In the genomic region with DNA sequence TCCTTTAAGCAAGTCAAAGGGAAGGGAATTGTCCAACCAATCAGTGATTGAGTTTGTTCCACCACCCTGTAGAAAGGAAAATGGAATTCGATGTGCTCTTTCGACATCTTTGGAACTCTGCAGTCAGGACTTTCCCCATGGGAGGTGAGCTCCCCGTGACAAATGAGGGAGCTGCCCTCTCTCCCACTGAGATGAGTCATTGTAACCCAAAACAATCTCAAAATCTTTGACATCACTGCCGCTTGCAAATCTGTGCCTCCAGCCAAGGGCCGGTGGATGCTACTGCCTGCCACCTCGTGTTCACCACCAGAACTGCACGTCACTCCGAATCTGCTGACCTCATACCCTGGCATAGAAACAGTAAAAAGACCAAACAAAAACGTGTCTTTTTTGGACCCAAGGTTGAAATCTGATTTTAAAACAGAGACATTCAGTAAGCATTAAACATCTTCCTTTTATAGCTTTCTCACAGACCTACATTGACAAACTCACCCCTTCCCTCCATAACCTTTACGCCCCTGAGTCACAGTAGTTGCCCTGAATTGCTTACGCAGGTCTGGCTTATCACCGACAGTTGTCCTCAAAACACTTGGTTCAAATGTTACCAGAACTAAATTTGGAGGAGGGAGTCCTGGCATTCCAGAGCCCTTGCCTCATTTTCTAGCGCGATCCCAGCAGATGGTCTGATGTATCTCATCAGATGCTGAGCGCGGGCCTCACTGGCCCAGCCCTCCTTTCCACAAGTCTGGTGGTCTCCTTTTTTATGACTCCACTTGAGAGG, we compare ENCODE assay signal across 1 cellular context.
TF ChIP-seq lines count a peak whose summit lies in the region.

No MANE protein-coding gene starts in this region.

TF ChIP-seq in GM12878, 131 proteins besides CTCF, POLR2A, EP300 and RAD21 (continued from another document and continues in another):
- TF ChIP-seq, protein P1, sequence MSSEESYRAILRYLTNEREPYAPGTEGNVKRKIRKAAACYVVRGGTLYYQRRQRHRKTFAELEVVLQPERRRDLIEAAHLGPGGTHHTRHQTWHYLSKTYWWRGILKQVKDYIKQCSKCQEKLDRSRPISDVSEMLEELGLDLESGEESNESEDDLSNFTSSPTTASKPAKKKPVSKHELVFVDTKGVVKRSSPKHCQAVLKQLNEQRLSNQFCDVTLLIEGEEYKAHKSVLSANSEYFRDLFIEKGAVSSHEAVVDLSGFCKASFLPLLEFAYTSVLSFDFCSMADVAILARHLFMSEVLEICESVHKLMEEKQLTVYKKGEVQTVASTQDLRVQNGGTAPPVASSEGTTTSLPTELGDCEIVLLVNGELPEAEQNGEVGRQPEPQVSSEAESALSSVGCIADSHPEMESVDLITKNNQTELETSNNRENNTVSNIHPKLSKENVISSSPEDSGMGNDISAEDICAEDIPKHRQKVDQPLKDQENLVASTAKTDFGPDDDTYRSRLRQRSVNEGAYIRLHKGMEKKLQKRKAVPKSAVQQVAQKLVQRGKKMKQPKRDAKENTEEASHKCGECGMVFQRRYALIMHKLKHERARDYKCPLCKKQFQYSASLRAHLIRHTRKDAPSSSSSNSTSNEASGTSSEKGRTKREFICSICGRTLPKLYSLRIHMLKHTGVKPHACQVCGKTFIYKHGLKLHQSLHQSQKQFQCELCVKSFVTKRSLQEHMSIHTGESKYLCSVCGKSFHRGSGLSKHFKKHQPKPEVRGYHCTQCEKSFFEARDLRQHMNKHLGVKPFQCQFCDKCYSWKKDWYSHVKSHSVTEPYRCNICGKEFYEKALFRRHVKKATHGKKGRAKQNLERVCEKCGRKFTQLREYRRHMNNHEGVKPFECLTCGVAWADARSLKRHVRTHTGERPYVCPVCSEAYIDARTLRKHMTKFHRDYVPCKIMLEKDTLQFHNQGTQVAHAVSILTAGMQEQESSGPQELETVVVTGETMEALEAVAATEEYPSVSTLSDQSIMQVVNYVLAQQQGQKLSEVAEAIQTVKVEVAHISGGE (CRISPR knock-in tag; IDR thresholded peaks at IDR 0.05) = no peak
- TF ChIP-seq YY1 (IDR thresholded peaks at IDR 0.05; ENCODE audit: low read depth, low read length) = peak; percentile 63; the same call in 1 of the 2 replicates
- no peak for TF ChIP-seq NFXL1 (IDR thresholded peaks at IDR 0.05; ENCODE audit: borderline replicate concordance)
- TF ChIP-seq PAX5 (IDR thresholded peaks at IDR 0.05; ENCODE audit: borderline replicate concordance, low read depth, low read length) = no peak; the same call in 1 of the 2 replicates
- TF ChIP-seq RB1 (IDR thresholded peaks at IDR 0.05; ENCODE audit: borderline replicate concordance) = no peak
- no peak for TF ChIP-seq SMAD1 (IDR thresholded peaks at IDR 0.05; ENCODE audit: low read depth, partially characterized antibody)
- no peak for TF ChIP-seq RELA (IDR thresholded peaks at IDR 0.05; ENCODE audit: borderline replicate concordance, partially characterized antibody)
- TF ChIP-seq, protein P2, sequence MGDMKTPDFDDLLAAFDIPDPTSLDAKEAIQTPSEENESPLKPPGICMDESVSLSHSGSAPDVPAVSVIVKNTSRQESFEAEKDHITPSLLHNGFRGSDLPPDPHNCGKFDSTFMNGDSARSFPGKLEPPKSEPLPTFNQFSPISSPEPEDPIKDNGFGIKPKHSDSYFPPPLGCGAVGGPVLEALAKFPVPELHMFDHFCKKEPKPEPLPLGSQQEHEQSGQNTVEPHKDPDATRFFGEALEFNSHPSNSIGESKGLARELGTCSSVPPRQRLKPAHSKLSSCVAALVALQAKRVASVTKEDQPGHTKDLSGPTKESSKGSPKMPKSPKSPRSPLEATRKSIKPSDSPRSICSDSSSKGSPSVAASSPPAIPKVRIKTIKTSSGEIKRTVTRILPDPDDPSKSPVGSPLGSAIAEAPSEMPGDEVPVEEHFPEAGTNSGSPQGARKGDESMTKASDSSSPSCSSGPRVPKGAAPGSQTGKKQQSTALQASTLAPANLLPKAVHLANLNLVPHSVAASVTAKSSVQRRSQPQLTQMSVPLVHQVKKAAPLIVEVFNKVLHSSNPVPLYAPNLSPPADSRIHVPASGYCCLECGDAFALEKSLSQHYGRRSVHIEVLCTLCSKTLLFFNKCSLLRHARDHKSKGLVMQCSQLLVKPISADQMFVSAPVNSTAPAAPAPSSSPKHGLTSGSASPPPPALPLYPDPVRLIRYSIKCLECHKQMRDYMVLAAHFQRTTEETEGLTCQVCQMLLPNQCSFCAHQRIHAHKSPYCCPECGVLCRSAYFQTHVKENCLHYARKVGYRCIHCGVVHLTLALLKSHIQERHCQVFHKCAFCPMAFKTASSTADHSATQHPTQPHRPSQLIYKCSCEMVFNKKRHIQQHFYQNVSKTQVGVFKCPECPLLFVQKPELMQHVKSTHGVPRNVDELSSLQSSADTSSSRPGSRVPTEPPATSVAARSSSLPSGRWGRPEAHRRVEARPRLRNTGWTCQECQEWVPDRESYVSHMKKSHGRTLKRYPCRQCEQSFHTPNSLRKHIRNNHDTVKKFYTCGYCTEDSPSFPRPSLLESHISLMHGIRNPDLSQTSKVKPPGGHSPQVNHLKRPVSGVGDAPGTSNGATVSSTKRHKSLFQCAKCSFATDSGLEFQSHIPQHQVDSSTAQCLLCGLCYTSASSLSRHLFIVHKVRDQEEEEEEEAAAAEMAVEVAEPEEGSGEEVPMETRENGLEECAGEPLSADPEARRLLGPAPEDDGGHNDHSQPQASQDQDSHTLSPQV (IDR thresholded peaks at IDR 0.05) = 0 out of 2 replicates have a peak, but pooled peaks have one; percentile 45
- TF ChIP-seq BHLHE40 (IDR thresholded peaks at IDR 0.05; ENCODE audit: borderline replicate concordance in 1 of 2, low read depth in 2 of 2, low read length in 1 of 2) = peak; percentile 47 to 56; a peak in 2 of 4 replicates
- no peak for TF ChIP-seq ZNF622 (IDR thresholded peaks at IDR 0.05)
- TF ChIP-seq KDM1A (IDR thresholded peaks at IDR 0.05; ENCODE audit: borderline replicate concordance) = no peak
- TF ChIP-seq FOXM1 (IDR thresholded peaks at IDR 0.05; ENCODE audit: low read depth, low read length) = 0 out of 2 replicates have a peak, but pooled peaks have one; percentile 30
- TF ChIP-seq BRCA1 (IDR thresholded peaks at IDR 0.05; ENCODE audit: low read depth, low read length) = no peak
- TF ChIP-seq IKZF2 (IDR thresholded peaks at IDR 0.05) = peak; percentile 83 to 84
- no peak for TF ChIP-seq MYC (IDR thresholded peaks at IDR 0.05; ENCODE audit: insufficient read depth, insufficient read length, insufficient replicate concordance, low read length, severe bottlenecking)
- 0 out of 2 replicates have a peak, but pooled peaks have one; percentile 52 for TF ChIP-seq SMARCA5 (IDR thresholded peaks at IDR 0.05)
- TF ChIP-seq SP1 (IDR thresholded peaks at IDR 0.05; ENCODE audit: low read depth, low read length) = no peak
- TF ChIP-seq, protein P3, sequence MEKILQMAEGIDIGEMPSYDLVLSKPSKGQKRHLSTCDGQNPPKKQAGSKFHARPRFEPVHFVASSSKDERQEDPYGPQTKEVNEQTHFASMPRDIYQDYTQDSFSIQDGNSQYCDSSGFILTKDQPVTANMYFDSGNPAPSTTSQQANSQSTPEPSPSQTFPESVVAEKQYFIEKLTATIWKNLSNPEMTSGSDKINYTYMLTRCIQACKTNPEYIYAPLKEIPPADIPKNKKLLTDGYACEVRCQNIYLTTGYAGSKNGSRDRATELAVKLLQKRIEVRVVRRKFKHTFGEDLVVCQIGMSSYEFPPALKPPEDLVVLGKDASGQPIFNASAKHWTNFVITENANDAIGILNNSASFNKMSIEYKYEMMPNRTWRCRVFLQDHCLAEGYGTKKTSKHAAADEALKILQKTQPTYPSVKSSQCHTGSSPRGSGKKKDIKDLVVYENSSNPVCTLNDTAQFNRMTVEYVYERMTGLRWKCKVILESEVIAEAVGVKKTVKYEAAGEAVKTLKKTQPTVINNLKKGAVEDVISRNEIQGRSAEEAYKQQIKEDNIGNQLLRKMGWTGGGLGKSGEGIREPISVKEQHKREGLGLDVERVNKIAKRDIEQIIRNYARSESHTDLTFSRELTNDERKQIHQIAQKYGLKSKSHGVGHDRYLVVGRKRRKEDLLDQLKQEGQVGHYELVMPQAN (conservative IDR thresholded peaks at IDR 0.05) = no peak
- TF ChIP-seq, protein P4, sequence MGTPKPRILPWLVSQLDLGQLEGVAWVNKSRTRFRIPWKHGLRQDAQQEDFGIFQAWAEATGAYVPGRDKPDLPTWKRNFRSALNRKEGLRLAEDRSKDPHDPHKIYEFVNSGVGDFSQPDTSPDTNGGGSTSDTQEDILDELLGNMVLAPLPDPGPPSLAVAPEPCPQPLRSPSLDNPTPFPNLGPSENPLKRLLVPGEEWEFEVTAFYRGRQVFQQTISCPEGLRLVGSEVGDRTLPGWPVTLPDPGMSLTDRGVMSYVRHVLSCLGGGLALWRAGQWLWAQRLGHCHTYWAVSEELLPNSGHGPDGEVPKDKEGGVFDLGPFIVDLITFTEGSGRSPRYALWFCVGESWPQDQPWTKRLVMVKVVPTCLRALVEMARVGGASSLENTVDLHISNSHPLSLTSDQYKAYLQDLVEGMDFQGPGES (IDR thresholded peaks at IDR 0.05) = no peak
- no peak for TF ChIP-seq ZNF384 (IDR thresholded peaks at IDR 0.05; ENCODE audit: borderline replicate concordance, low read depth, low read length)
- TF ChIP-seq EED (IDR thresholded peaks at IDR 0.05; ENCODE audit: low read depth) = peak; percentile 68
- no peak for TF ChIP-seq NR2C2 (IDR thresholded peaks at IDR 0.05; ENCODE audit: borderline replicate concordance, control insufficient read depth, insufficient read length, low read depth)
- TF ChIP-seq, protein P5, sequence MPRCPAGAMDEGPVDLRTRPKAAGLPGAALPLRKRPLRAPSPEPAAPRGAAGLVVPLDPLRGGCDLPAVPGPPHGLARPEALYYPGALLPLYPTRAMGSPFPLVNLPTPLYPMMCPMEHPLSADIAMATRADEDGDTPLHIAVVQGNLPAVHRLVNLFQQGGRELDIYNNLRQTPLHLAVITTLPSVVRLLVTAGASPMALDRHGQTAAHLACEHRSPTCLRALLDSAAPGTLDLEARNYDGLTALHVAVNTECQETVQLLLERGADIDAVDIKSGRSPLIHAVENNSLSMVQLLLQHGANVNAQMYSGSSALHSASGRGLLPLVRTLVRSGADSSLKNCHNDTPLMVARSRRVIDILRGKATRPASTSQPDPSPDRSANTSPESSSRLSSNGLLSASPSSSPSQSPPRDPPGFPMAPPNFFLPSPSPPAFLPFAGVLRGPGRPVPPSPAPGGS (IDR thresholded peaks at IDR 0.05; ENCODE audit: borderline replicate concordance, insufficient read depth, low read depth, low read length, poor library complexity, severe bottlenecking) = peak; percentile 94
- peak; percentile 88 for TF ChIP-seq CREM (IDR thresholded peaks at IDR 0.05; ENCODE audit: low read depth)
- TF ChIP-seq CHD1 (IDR thresholded peaks at IDR 0.05; ENCODE audit: low read depth, low read length) = no peak
- TF ChIP-seq PAX8 (IDR thresholded peaks at IDR 0.05) = no peak
- TF ChIP-seq, protein P6, sequence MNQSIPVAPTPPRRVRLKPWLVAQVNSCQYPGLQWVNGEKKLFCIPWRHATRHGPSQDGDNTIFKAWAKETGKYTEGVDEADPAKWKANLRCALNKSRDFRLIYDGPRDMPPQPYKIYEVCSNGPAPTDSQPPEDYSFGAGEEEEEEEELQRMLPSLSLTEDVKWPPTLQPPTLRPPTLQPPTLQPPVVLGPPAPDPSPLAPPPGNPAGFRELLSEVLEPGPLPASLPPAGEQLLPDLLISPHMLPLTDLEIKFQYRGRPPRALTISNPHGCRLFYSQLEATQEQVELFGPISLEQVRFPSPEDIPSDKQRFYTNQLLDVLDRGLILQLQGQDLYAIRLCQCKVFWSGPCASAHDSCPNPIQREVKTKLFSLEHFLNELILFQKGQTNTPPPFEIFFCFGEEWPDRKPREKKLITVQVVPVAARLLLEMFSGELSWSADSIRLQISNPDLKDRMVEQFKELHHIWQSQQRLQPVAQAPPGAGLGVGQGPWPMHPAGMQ (IDR thresholded peaks at IDR 0.05; ENCODE audit: borderline replicate concordance) = no peak
- TF ChIP-seq MYB (IDR thresholded peaks at IDR 0.05; ENCODE audit: borderline replicate concordance, low read depth, low read length) = no peak
- no peak for TF ChIP-seq EZH2 (IDR thresholded peaks at IDR 0.05; ENCODE audit: borderline replicate concordance, control insufficient read depth, low read depth, low read length)
- TF ChIP-seq, protein P7, sequence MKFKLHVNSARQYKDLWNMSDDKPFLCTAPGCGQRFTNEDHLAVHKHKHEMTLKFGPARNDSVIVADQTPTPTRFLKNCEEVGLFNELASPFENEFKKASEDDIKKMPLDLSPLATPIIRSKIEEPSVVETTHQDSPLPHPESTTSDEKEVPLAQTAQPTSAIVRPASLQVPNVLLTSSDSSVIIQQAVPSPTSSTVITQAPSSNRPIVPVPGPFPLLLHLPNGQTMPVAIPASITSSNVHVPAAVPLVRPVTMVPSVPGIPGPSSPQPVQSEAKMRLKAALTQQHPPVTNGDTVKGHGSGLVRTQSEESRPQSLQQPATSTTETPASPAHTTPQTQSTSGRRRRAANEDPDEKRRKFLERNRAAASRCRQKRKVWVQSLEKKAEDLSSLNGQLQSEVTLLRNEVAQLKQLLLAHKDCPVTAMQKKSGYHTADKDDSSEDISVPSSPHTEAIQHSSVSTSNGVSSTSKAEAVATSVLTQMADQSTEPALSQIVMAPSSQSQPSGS (IDR thresholded peaks at IDR 0.05; ENCODE audit: low read length) = peak; percentile 64
- TF ChIP-seq, protein P8, sequence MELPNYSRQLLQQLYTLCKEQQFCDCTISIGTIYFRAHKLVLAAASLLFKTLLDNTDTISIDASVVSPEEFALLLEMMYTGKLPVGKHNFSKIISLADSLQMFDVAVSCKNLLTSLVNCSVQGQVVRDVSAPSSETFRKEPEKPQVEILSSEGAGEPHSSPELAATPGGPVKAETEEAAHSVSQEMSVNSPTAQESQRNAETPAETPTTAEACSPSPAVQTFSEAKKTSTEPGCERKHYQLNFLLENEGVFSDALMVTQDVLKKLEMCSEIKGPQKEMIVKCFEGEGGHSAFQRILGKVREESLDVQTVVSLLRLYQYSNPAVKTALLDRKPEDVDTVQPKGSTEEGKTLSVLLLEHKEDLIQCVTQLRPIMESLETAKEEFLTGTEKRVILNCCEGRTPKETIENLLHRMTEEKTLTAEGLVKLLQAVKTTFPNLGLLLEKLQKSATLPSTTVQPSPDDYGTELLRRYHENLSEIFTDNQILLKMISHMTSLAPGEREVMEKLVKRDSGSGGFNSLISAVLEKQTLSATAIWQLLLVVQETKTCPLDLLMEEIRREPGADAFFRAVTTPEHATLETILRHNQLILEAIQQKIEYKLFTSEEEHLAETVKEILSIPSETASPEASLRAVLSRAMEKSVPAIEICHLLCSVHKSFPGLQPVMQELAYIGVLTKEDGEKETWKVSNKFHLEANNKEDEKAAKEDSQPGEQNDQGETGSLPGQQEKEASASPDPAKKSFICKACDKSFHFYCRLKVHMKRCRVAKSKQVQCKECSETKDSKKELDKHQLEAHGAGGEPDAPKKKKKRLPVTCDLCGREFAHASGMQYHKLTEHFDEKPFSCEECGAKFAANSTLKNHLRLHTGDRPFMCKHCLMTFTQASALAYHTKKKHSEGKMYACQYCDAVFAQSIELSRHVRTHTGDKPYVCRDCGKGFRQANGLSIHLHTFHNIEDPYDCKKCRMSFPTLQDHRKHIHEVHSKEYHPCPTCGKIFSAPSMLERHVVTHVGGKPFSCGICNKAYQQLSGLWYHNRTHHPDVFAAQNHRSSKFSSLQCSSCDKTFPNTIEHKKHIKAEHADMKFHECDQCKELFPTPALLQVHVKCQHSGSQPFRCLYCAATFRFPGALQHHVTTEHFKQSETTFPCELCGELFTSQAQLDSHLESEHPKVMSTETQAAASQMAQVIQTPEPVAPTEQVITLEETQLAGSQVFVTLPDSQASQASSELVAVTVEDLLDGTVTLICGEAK (IDR thresholded peaks at IDR 0.05; ENCODE audit: borderline replicate concordance) = no peak
- TF ChIP-seq TCF7 (IDR thresholded peaks at IDR 0.05; ENCODE audit: borderline replicate concordance) = no peak
- no peak for TF ChIP-seq CEBPB (IDR thresholded peaks at IDR 0.05; ENCODE audit: borderline replicate concordance in 1 of 2, low read depth in 2 of 2, low read length in 2 of 2)
- peak; percentile 42; the same call in 1 of the 2 replicates for TF ChIP-seq TBL1XR1 (IDR thresholded peaks at IDR 0.05; ENCODE audit: low read depth, low read length)
- TF ChIP-seq MEF2B (IDR thresholded peaks at IDR 0.05; ENCODE audit: partially characterized antibody, poor library complexity, severe bottlenecking) = peak; percentile 81
